37 cellular contexts compared by ENCODE assay signal in genomic region chr11:69430566-69430965, GRCh38. TPM values are rescaled to one million over a fixed set of nuclear protein-coding genes. Genes with fewer than 3 reads are reported as not detected.
DNase-seq lines count a peak whose midpoint lies in the region; ATAC-seq and TF ChIP-seq lines count a peak whose summit lies in the region.
"Had no signal": no experiment of that assay in that cellular context is flagged by ENCODE, and none has a peak within 500 bp of the region (broad histone marks: within the 10 kb centered on the region; RNA-seq: fewer than 3 reads in every experiment).

No MANE protein-coding gene starts in this region.

- peaks cover 0 to under 1% (median 0%) of the 10 kb centered on the region in 3 donors for H3K36me3 Mint-ChIP-seq in naive thymus-derived CD8-positive, alpha-beta T cell
- H3K36me3 Mint-ChIP-seq: activated naive CD8-positive, alpha-beta T cell; CD14-positive monocyte; naive B cell had no signal

- no peaks in the 10 kb centered on the region for H3K79me2 ChIP-seq in GM23248 (ENCODE audit: insufficient read depth)

- H3K9me3 ChIP-seq in GM23248 (ENCODE audit: low read depth), result no peaks in the 10 kb centered on the region
- H3K9me3 ChIP-seq in SJCRH30 (replicated peaks), result no peaks in the 10 kb centered on the region
- H3K9me3 ChIP-seq: suprapubic skin had no signal

- POLR2A ChIA-PET in naive thymus-derived CD8-positive, alpha-beta T cell (lab: Charles Lee), result no interaction called here

- TF ChIP-seq CTCF in retinal pigment epithelial cell (conservative IDR thresholded peaks at IDR 0.05; ENCODE audit: low read depth, low read length), result no peak

- in situ Hi-C loops in GM23248 (cut with MboI), result no loop called here

- H3K9ac ChIP-seq in GM23248, result no peak overlapping the region

- no peak overlapping the region for H3K27ac Mint-ChIP-seq in naive thymus-derived CD8-positive, alpha-beta T cell
- H3K27ac Mint-ChIP-seq: activated CD4-positive, alpha-beta T cell treated with anti-CD3 and anti-CD28 coated beads, Interleukin-2, amount 10 ng/mL, durations not matched to agents 24 days and 14 days; activated naive CD8-positive, alpha-beta T cell; CD14-positive monocyte; naive B cell had no signal

- no peaks in the 10 kb centered on the region for H4K20me1 ChIP-seq in GM23248 (ENCODE audit: insufficient read depth)

- no peaks in the 10 kb centered on the region for H3F3A ChIP-seq in GM23248 (ENCODE audit: insufficient read depth)

- H3K4me3 Mint-ChIP-seq in naive thymus-derived CD8-positive, alpha-beta T cell, result no peak overlapping the region
- H3K4me3 Mint-ChIP-seq: activated CD4-positive, alpha-beta T cell treated with anti-CD3 and anti-CD28 coated beads, Interleukin-2, amount 10 ng/mL, durations not matched to agents 24 days and 14 days; activated naive CD8-positive, alpha-beta T cell; CD14-positive monocyte; naive B cell had no signal

- no peaks in the 10 kb centered on the region for H3K36me3 ChIP-seq in GM23248 (ENCODE audit: low read depth)
- H3K36me3 ChIP-seq in SJCRH30, result no peaks in the 10 kb centered on the region
- H3K36me3 ChIP-seq: cardiac muscle cell, suprapubic skin had no signal

- no peak overlapping the region for H3K4me2 ChIP-seq in GM23248 (ENCODE audit: unreplicated experiment)

- H3K4me3 ChIP-seq in GM23248 (no peak overlapping the region), SJCRH30 (no peak overlapping the region), retinal pigment epithelial cell (ENCODE audit: low read length) (no peak overlapping the region)
- H3K4me3 ChIP-seq: cardiac muscle cell, skin epidermis, suprapubic skin had no signal

- H3K9me2 ChIP-seq in GM23248 (ENCODE audit: insufficient read depth), result no peaks in the 10 kb centered on the region

- H3K27ac ChIP-seq in GM23248 (no peak overlapping the region), SJCRH30 (no peak overlapping the region)
- H3K27ac ChIP-seq: cardiac muscle cell, epithelial cell of prostate, skin epidermis, suprapubic skin had no signal

- peaks cover 6 to 15% (median 11%) of the 10 kb centered on the region in 4 donors for H3K4me1 Mint-ChIP-seq in naive thymus-derived CD8-positive, alpha-beta T cell

- no peak for ATAC-seq in HG02571 (IDR thresholded peaks at IDR 0.05; ENCODE audit: unreplicated experiment)
- no peak for ATAC-seq in naive thymus-derived CD8-positive, alpha-beta T cell
- ATAC-seq: Panc1 had no signal

- no peaks in the 10 kb centered on the region for H3K4me1 ChIP-seq in GM23248 (ENCODE audit: insufficient read depth)
- H3K4me1 ChIP-seq in SJCRH30, result peaks cover 55% of the 10 kb centered on the region

- H2AFZ ChIP-seq in GM23248, result no peak overlapping the region

- 72 to 75% methylated on average over 5 of the region's 5 CpGs for WGBS in GM23248 (ENCODE audit: low coverage in 1 of 2, low lambda C conversion rate in 2 of 2, missing lambda C conversion rate in 2 of 2), 2 experiments

- peaks cover 0 to 2% (median 0%) of the 10 kb centered on the region in 9 donors for H3K9me3 Mint-ChIP-seq in naive thymus-derived CD8-positive, alpha-beta T cell
- H3K9me3 Mint-ChIP-seq: activated CD4-positive, alpha-beta T cell treated with anti-CD3 and anti-CD28 coated beads, Interleukin-2, amount 10 ng/mL, durations not matched to agents 24 days and 14 days had no signal

- H3K27me3 Mint-ChIP-seq in naive thymus-derived CD8-positive, alpha-beta T cell, result peaks cover 10 to 57% (median 29%) of the 10 kb centered on the region in 5 donors

- DNase-seq in GM23248 (peak; percentile 39), SJCRH30 (peak; percentile 68 to 72), fibroblast of peridontal ligament (ENCODE audit: extremely low read depth) (peak; percentile 38), retinal pigment epithelial cell (ENCODE audit: low read depth) (peak; percentile 78), activated gamma-delta T cell (lab: John Stamatoyannopoulos, UW) (no peak), NCI-H1417 (lab: John Stamatoyannopoulos, UW) (no peak)
- DNase-seq in naive thymus-derived CD8-positive, alpha-beta T cell, result no peak
- DNase-seq: activated CD4-positive, alpha-beta T cell treated with anti-CD3 and anti-CD28 coated beads, Interleukin-2, amount 10 ng/mL, durations not matched to agents 24 days and 14 days; activated effector memory CD4-positive, alpha-beta T cell treated with Interleukin-2 at 50 U/mL for 16 hours; Calu3; cortex of kidney; DND-41; effector memory CD4-positive, alpha-beta T cell; glutamatergic neuron; islet precursor cell; naive B cell; NCI-H1417 treated with DMSO at 0.1 percent for 48 hours; NCI-H2029 treated with DMSO at 0.1 percent for 48 hours; NCI-H2227 treated with DMSO at 0.1 percent for 48 hours; NCI-H526 treated with DMSO at 0.1 percent for 48 hours; occipital lobe; SHP77 treated with DMSO at 0.1 percent for 48 hours; stimulated activated naive CD4-positive, alpha-beta T cell treated with Interleukin-2 at 50 U/mL for 16 hours had no signal

- H3K27me3 ChIP-seq in GM23248 (replicated peaks; ENCODE audit: insufficient read depth), result no peaks in the 10 kb centered on the region
- no peaks in the 10 kb centered on the region for H3K27me3 ChIP-seq in SJCRH30
- H3K27me3 ChIP-seq: cardiac muscle cell, suprapubic skin had no signal

RNA-seq across cellular contexts. Expression of gene LINC01488, which starts 50.9 kb away (rescaled TPM):
- total RNA-seq in GM23248 (2014; rRNA removed; shearing (Covaris generic)), result not detected in 2 replicates
- polyA plus RNA-seq in GM23248 (2016; fragmentation: Nextera tagmentation; extraction: Ambion mirVana), result not detected in 2 replicates
- not detected in 2 replicates for total RNA-seq in SJCRH30 (2014; rRNA removed; shearing (Covaris generic))
- not detected for total RNA-seq in naive thymus-derived CD8-positive, alpha-beta T cell
- polyA plus RNA-seq in naive thymus-derived CD8-positive, alpha-beta T cell, result not detected
- total RNA-seq: activated CD4-positive, alpha-beta T cell treated with anti-CD3 and anti-CD28 coated beads, Interleukin-2, amount 10 ng/mL, durations not matched to agents 24 days and 14 days; activated CD8-positive, alpha-beta memory T cell treated with anti-CD3 and anti-CD28 coated beads for 36 hours; aorta; Calu3; fibroblast of villous mesenchyme; lower leg skin; occipital lobe; pulmonary artery endothelial cell; suprapubic skin; ureter had no signal
- polyA plus RNA-seq: aorta, CD14-positive monocyte had no signal

Comparison
In these comparisons a context has a peak if more than half of its experiments do, and no peak if none do; other contexts are left out.
1. DNase-seq: peak in GM23248 (single experiment), SJCRH30 (2 of 2), fibroblast of peridontal ligament (single experiment) and retinal pigment epithelial cell (single experiment); none in naive thymus-derived CD8-positive, alpha-beta T cell (0 of 10), activated gamma-delta T cell (single experiment) and NCI-H1417 (0 of 3).